Comparison of ENCODE assay signal across 1 cellular context in genomic region chr10:49184642-49185111, GRCh38.
TF ChIP-seq lines count a peak whose summit lies in the region.

No MANE protein-coding gene starts in this region.

TF ChIP-seq in GM12878, 131 proteins besides CTCF, POLR2A, EP300 and RAD21 (continued from another document):
- no peak for TF ChIP-seq RB1 (IDR thresholded peaks at IDR 0.05; ENCODE audit: borderline replicate concordance)
- TF ChIP-seq SREBF1 (IDR thresholded peaks at IDR 0.05; ENCODE audit: low read length): no peak
- no peak for TF ChIP-seq EED (IDR thresholded peaks at IDR 0.05; ENCODE audit: low read depth)
- TF ChIP-seq HDAC2 (IDR thresholded peaks at IDR 0.05): no peak
- TF ChIP-seq, protein P1, sequence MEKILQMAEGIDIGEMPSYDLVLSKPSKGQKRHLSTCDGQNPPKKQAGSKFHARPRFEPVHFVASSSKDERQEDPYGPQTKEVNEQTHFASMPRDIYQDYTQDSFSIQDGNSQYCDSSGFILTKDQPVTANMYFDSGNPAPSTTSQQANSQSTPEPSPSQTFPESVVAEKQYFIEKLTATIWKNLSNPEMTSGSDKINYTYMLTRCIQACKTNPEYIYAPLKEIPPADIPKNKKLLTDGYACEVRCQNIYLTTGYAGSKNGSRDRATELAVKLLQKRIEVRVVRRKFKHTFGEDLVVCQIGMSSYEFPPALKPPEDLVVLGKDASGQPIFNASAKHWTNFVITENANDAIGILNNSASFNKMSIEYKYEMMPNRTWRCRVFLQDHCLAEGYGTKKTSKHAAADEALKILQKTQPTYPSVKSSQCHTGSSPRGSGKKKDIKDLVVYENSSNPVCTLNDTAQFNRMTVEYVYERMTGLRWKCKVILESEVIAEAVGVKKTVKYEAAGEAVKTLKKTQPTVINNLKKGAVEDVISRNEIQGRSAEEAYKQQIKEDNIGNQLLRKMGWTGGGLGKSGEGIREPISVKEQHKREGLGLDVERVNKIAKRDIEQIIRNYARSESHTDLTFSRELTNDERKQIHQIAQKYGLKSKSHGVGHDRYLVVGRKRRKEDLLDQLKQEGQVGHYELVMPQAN (conservative IDR thresholded peaks at IDR 0.05): no peak
- no peak for TF ChIP-seq BRCA1 (IDR thresholded peaks at IDR 0.05; ENCODE audit: low read depth, low read length)
- no peak for TF ChIP-seq CBX3 (IDR thresholded peaks at IDR 0.05; ENCODE audit: borderline replicate concordance, low read depth)
- TF ChIP-seq EZH2 (IDR thresholded peaks at IDR 0.05; ENCODE audit: borderline replicate concordance, control insufficient read depth, low read depth, low read length): no peak
- no peak for TF ChIP-seq ATF2 (IDR thresholded peaks at IDR 0.05; ENCODE audit: low read length)
- TF ChIP-seq, protein P2, sequence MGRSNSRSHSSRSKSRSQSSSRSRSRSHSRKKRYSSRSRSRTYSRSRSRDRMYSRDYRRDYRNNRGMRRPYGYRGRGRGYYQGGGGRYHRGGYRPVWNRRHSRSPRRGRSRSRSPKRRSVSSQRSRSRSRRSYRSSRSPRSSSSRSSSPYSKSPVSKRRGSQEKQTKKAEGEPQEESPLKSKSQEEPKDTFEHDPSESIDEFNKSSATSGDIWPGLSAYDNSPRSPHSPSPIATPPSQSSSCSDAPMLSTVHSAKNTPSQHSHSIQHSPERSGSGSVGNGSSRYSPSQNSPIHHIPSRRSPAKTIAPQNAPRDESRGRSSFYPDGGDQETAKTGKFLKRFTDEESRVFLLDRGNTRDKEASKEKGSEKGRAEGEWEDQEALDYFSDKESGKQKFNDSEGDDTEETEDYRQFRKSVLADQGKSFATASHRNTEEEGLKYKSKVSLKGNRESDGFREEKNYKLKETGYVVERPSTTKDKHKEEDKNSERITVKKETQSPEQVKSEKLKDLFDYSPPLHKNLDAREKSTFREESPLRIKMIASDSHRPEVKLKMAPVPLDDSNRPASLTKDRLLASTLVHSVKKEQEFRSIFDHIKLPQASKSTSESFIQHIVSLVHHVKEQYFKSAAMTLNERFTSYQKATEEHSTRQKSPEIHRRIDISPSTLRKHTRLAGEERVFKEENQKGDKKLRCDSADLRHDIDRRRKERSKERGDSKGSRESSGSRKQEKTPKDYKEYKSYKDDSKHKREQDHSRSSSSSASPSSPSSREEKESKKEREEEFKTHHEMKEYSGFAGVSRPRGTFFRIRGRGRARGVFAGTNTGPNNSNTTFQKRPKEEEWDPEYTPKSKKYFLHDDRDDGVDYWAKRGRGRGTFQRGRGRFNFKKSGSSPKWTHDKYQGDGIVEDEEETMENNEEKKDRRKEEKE (IDR thresholded peaks at IDR 0.05): no peak
- no peak for TF ChIP-seq ZNF592 (IDR thresholded peaks at IDR 0.05)
- TF ChIP-seq ZNF384 (IDR thresholded peaks at IDR 0.05; ENCODE audit: borderline replicate concordance, low read depth, low read length): no peak
